8 cellular contexts compared by ENCODE assay signal in genomic region chr15:74134387-74135027, GRCh38. TPM values are rescaled to one million over a fixed set of nuclear protein-coding genes. Genes with fewer than 3 reads are reported as not detected.
DNase-seq lines count a peak whose midpoint lies in the region; ATAC-seq and TF ChIP-seq lines count a peak whose summit lies in the region.

No MANE protein-coding gene starts in this region.

- POLR2A ChIA-PET in PC-9 (lab: Charles Lee; ENCODE audit: unreplicated experiment): no interaction called here

- H3K27ac ChIP-seq in PC-9 (no peak overlapping the region), trophoblast cell (ENCODE audit: low read depth, low read length) (no peak overlapping the region)

- no peak overlapping the region for H4K12ac ChIP-seq in trophoblast cell (ENCODE audit: low read depth, low read length)

- CTCF ChIA-PET in PC-9 (lab: Charles Lee): interaction anchor here (0.6 kb wide), 1 partner anchor 83 kb away, joined by 6 read pairs; no protein-coding TSS in a partner anchor

- H3K18ac ChIP-seq in trophoblast cell (ENCODE audit: low read length): no peak overlapping the region

- H3K4me1 ChIP-seq in PC-9 (replicated peaks; ENCODE audit: insufficient read depth) (peaks cover 12% of the 10 kb centered on the region), trophoblast cell (ENCODE audit: control insufficient read depth in 1 of 2, insufficient read depth in 2 of 2, low read length in 2 of 2) (peaks cover 6 to 13% of the 10 kb centered on the region in 2 experiments)

- no peak overlapping the region for H4K8ac ChIP-seq in trophoblast cell (ENCODE audit: low read depth, low read length)

- H3K9ac ChIP-seq in trophoblast cell (ENCODE audit: low read length): no peak overlapping the region

- H3K4me3 ChIP-seq in PC-9 (no peak overlapping the region), fibroblast of villous mesenchyme (ENCODE audit: low read depth, low read length) (no peak overlapping the region), trophoblast cell (ENCODE audit: low read depth, low read length) (no peak overlapping the region)

- H3K23ac ChIP-seq in trophoblast cell (ENCODE audit: low read length): no peak overlapping the region

- no peak overlapping the region for H3K4me2 ChIP-seq in PC-9
- peak overlapping the region; percentile 9 for H3K4me2 ChIP-seq in trophoblast cell (ENCODE audit: low read length)

- H2AFZ ChIP-seq in PC-9 (no peak overlapping the region), trophoblast cell (ENCODE audit: insufficient read depth, low read length, poor library complexity) (no peak overlapping the region)

- no peaks in the 10 kb centered on the region for H3K9me2 ChIP-seq in PC-9 (ENCODE audit: insufficient read depth)

- H3K9me3 ChIP-seq in PC-9 (ENCODE audit: insufficient read depth, low read depth) (no peaks in the 10 kb centered on the region), trophoblast cell (ENCODE audit: insufficient read depth, low read depth, low read length) (peaks cover 35% of the 10 kb centered on the region)

- H2AK5ac ChIP-seq in trophoblast cell (ENCODE audit: low read length): no peak overlapping the region

- intact Hi-C loops in PC-9 (cut with micrococcal nuclease; ENCODE audit: unreplicated experiment): no loop called here

- no peak overlapping the region for H2BK120ac ChIP-seq in trophoblast cell (ENCODE audit: insufficient read depth, low read length, poor library complexity)

- H2BK12ac ChIP-seq in trophoblast cell (ENCODE audit: low read length): no peak overlapping the region

- H3K36me3 ChIP-seq in PC-9 (ENCODE audit: low read depth) (no peaks in the 10 kb centered on the region), trophoblast cell (ENCODE audit: control insufficient read depth in 1 of 2, insufficient read depth in 2 of 2, low read length in 2 of 2) (no peaks in the 10 kb centered on the region)

- DNase-seq in EH (ENCODE audit: low read depth) (peak; percentile 47), PC-9 (no peak), fibroblast of villous mesenchyme (ENCODE audit: low read depth) (no peak), trophoblast cell (peak; percentile 9 to 45), NCI-H1092 (lab: John Stamatoyannopoulos, UW) (no peak), NCI-H1417 (lab: John Stamatoyannopoulos, UW) (no peak)

- peaks cover 7% of the 10 kb centered on the region; the same call in 1 of the 2 replicates for H3F3A ChIP-seq in PC-9 (ENCODE audit: insufficient read depth, low read depth)

- WGBS in trophoblast cell (ENCODE audit: extremely low coverage, insufficient coverage, insufficient read length): no CpG with 5 or more reads among the region's 53 CpGs

- H2BK5ac ChIP-seq in trophoblast cell (ENCODE audit: low read depth, low read length, poor library complexity): no peak overlapping the region

- no peak overlapping the region for H4K91ac ChIP-seq in trophoblast cell (ENCODE audit: low read depth, low read length)

- no peaks in the 10 kb centered on the region for H4K20me1 ChIP-seq in PC-9 (ENCODE audit: insufficient read depth)

- H3K27me3 ChIP-seq in PC-9 (ENCODE audit: insufficient read depth, low read depth): peaks cover 4% of the 10 kb centered on the region
- peaks cover 70% of the 10 kb centered on the region for H3K27me3 ChIP-seq in trophoblast cell (ENCODE audit: insufficient read depth, low read length)

- no peaks in the 10 kb centered on the region for H3K79me1 ChIP-seq in trophoblast cell (ENCODE audit: low read length)

- no peak overlapping the region for H3K4ac ChIP-seq in trophoblast cell (ENCODE audit: low read depth, low read length)

- no TSS peak for BruUV-seq in PC-9 (replicated peaks; lab: Mats Ljungman, UMichigan)

- H3K14ac ChIP-seq in trophoblast cell (ENCODE audit: low read length): no peak overlapping the region

- TF ChIP-seq CTCF in PC-9 (conservative IDR thresholded peaks at IDR 0.05) (0 out of 2 replicates have a peak, but pooled peaks have one; percentile 30), fibroblast of villous mesenchyme (IDR thresholded peaks at IDR 0.05; ENCODE audit: insufficient read depth, low read depth, low read length) (peak; percentile 48)

- H3K79me2 ChIP-seq in PC-9 (ENCODE audit: low read depth): no peaks in the 10 kb centered on the region
- H3K79me2 ChIP-seq in trophoblast cell (ENCODE audit: control insufficient read depth, insufficient read depth, low read length, poor library complexity): no peaks in the 10 kb centered on the region

- ATAC-seq in HG02973 (IDR thresholded peaks at IDR 0.05; ENCODE audit: unreplicated experiment) (no peak), HG03571 (IDR thresholded peaks at IDR 0.05; ENCODE audit: unreplicated experiment) (no peak)

RNA-seq across cellular contexts. Expression of gene ISLR2, which starts 4.1 kb away (rescaled TPM):
- total RNA-seq in PC-9 (2021) (0.15 and 0.25 TPM in 2 replicates), fibroblast of villous mesenchyme (0.32 TPM in 1 of 2 replicates, not detected in the other)
- 0.03 TPM in 2 replicates for polyA plus RNA-seq in trophoblast cell (2013)

RNA-seq across cellular contexts. Expression of gene ISLR, which starts 39.0 kb away (rescaled TPM):
- total RNA-seq in PC-9 (2021): not detected in 2 replicates
- total RNA-seq in fibroblast of villous mesenchyme: 73.8 and 83.4 TPM in 2 replicates
- 0.27 and 0.36 TPM in 2 replicates for polyA plus RNA-seq in trophoblast cell (2013)

RNA-seq across cellular contexts. Expression of gene GOLGA6A, which starts 52.2 kb away (rescaled TPM):
- total RNA-seq in PC-9 (2021) (1.2 TPM in 1 of 2 replicates, not detected in the other), fibroblast of villous mesenchyme (not detected in 2 replicates)
- polyA plus RNA-seq in trophoblast cell (2013): 0.48 and 0.58 TPM in 2 replicates

Comparison
In these comparisons a context has a peak if more than half of its experiments do, and no peak if none do; other contexts are left out.
1. DNase-seq: peak in EH (single experiment) and trophoblast cell (2 of 2); none in PC-9 (0 of 2), fibroblast of villous mesenchyme (single experiment), NCI-H1092 (single experiment) and NCI-H1417 (0 of 3).
2. RNA of gene ISLR, which starts 39.0 kb away (total RNA-seq): 73.8 to 83.4 TPM in fibroblast of villous mesenchyme; not detected in PC-9; every median in the first group is over 10 times any median in the second.